ENCODE assay signal across 11 cellular contexts in the genomic region with DNA sequence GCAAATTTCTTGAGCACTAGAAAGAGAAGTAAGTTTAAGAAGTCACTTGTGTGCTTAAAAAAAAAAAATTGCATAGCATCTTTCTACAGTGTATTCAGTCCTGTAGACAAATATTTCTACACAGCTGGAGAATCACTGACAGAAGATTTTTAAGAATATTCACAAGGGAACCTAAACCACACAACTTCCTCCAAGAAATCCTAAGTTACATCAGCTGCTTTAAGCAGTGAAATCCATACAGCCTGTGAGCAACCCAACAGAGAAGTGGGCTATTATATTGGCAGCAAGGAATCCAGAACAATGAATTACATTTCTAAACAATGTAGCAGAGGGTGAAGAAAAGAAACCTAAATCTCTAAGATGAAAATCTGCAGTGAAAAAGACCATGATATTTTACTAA. TPM values are rescaled to one million over a fixed set of nuclear protein-coding genes. Genes with fewer than 3 reads are reported as not detected.
A peak's percentile ranks its signal among the peaks of the same experiment; 100 is the strongest.
DNase-seq lines count a peak whose midpoint lies in the region; ATAC-seq and TF ChIP-seq lines count a peak whose summit lies in the region.
"Had no signal": no experiment of that assay in that cellular context is flagged by ENCODE, and none has a peak within 500 bp of the region (broad histone marks: within the 10 kb centered on the region; RNA-seq: fewer than 3 reads in every experiment).

No MANE protein-coding gene starts in this region.

- peaks cover 23% of the 10 kb centered on the region for H3K4me1 ChIP-seq in OCI-LY7 (ENCODE audit: insufficient read depth, low read length, poor library complexity, severe bottlenecking)

- CTCF ChIA-PET in OCI-LY7 (lab: Charles Lee; ENCODE audit: unreplicated experiment), result no interaction called here

- TF ChIP-seq CTCF in OCI-LY7 (conservative IDR thresholded peaks at IDR 0.05; ENCODE audit: low read length), result no peak
- TF ChIP-seq CTCF in fibroblast of mammary gland (conservative IDR thresholded peaks at IDR 0.05; ENCODE audit: control insufficient read depth, insufficient read depth, low read depth, low read length), result no peak
- TF ChIP-seq CTCF in GM10266 (IDR thresholded peaks at IDR 0.05; ENCODE audit: control insufficient read depth, insufficient read depth, low read depth, missing control alignments), result no peak

- no peaks in the 10 kb centered on the region for H3K9me3 ChIP-seq in OCI-LY7 (ENCODE audit: low read length)

- no peaks in the 10 kb centered on the region for H3K9me2 ChIP-seq in OCI-LY7 (ENCODE audit: insufficient read depth, low read length)

- DNase-seq in GM03348 (ENCODE audit: low spot score) (peak; percentile 30), OCI-LY7 (ENCODE audit: low spot score) (no peak), fibroblast of mammary gland (ENCODE audit: low read depth) (peak; percentile 53), sciatic nerve (ENCODE audit: low spot score) (no peak), Ammon's horn (ENCODE audit: low spot score) (no peak), GM10266 (ENCODE audit: extremely low spot score) (no peak), COLO668 (lab: John Stamatoyannopoulos, UW; ENCODE audit: unreplicated experiment) (no peak), cerebellar nuclear complex (lab: John Stamatoyannopoulos, UW) (no peak)
- DNase-seq: GDM1, GOT3, SHP77 treated with DMSO at 0.1 percent for 48 hours had no signal

- H3K79me2 ChIP-seq in OCI-LY7 (ENCODE audit: insufficient read depth, low read depth, low read length), result no peaks in the 10 kb centered on the region

- no peaks in the 10 kb centered on the region for H3K36me3 ChIP-seq in OCI-LY7 (ENCODE audit: insufficient read depth, low read length)

- intact Hi-C loops in OCI-LY7 (cut with micrococcal nuclease; ENCODE audit: unreplicated experiment), result no loop called here
- intact Hi-C loops in sciatic nerve (cut with DNase I), result no loop called here

- H4K20me1 ChIP-seq in OCI-LY7 (ENCODE audit: insufficient read depth, low read length), result no peaks in the 10 kb centered on the region

- H3K4me2 ChIP-seq in OCI-LY7 (ENCODE audit: low read length), result peak overlapping the region; percentile 18

- H2AFZ ChIP-seq in OCI-LY7 (ENCODE audit: low read length), result no peak overlapping the region

- H3K4me3 ChIP-seq in OCI-LY7 (ENCODE audit: low read depth, low read length, poor library complexity, severe bottlenecking) (no peak overlapping the region), fibroblast of mammary gland (ENCODE audit: control insufficient read depth, low read depth, low read length) (no peak overlapping the region)

- ATAC-seq in sciatic nerve, result peak; percentile 13

- no TSS peak for BruUV-seq in OCI-LY7 (replicated peaks; lab: Mats Ljungman, UMichigan)

- H3K27ac ChIP-seq in OCI-LY7 (ENCODE audit: low read depth, low read length, poor library complexity, severe bottlenecking), result peak overlapping the region; percentile 15

- POLR2A ChIA-PET in OCI-LY7 (lab: Charles Lee), result interaction anchor here (1.2 to 1.3 kb wide), 2 partner anchors 9 to 11 kb away, joined by 3 to 4 read pairs; no protein-coding TSS in a partner anchor

RNA-seq across cellular contexts. Expression of a gene that starts 1.5 kb away (rescaled TPM):
- 19.3 and 24.0 TPM in 2 replicates for total RNA-seq in OCI-LY7 (2014; rRNA removed; shearing (Covaris generic))
- total RNA-seq in OCI-LY7 (2022), result 28.0 and 35.9 TPM in 2 replicates
- total RNA-seq in sciatic nerve, result 204 TPM

Comparison
In these comparisons a context has a peak if more than half of its experiments do, and no peak if none do; other contexts are left out.
1. DNase-seq: peak in GM03348 (single experiment) and fibroblast of mammary gland (single experiment); none in OCI-LY7 (single experiment), sciatic nerve (single experiment), Ammon's horn (single experiment), GM10266 (single experiment), COLO668 (single experiment) and cerebellar nuclear complex (0 of 2).